ENCODE assay signal across 25 cellular contexts in the genomic region with DNA sequence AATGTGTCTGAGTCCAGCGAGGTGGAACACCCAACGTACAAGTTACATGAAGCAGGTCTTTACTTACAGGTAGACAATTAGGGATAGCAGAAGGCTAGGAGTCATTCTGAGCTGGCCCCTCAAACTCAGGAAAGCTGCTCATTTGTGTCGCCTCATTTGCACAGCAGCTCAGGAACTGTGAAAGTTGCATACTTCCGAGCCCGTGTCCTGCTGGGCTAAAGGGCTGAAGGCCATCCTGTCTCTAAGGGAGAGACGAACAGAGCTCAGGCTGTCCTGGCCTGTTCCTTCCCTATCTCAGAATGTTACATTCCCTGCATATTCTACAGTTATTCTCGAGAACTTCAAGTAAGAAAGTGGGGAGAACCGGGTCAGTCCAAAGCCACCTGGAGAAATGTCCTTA.
"Had no signal": no experiment of that assay in that cellular context is flagged by ENCODE, and none has a peak within 500 bp of the region (broad histone marks: within the 10 kb centered on the region; RNA-seq: fewer than 3 reads in every experiment).

No MANE protein-coding gene starts in this region.

- H3K36me3 ChIP-seq: ascending aorta, breast epithelium, cardiac muscle cell, colonic mucosa, WERI-Rb-1 had no signal

- DNase-seq: activated CD4-positive, alpha-beta memory T cell treated with anti-CD3 and anti-CD28 coated beads for 36 hours; activated CD4-positive, alpha-beta T cell treated with anti-CD3 and anti-CD28 coated beads for 36 hours; activated CD4-positive, alpha-beta T cell treated with anti-CD3 and anti-CD28 coated beads, Interleukin-2, amount 10 ng/mL, durations not matched to agents 24 days and 14 days; activated CD4-positive, CD25-positive, alpha-beta regulatory T cell; activated CD4-positive, CD25-positive, alpha-beta regulatory T cell treated with anti-CD3 and anti-CD28 coated beads, Interleukin-2, amount 50 U/mL, for 72 hours; activated CD8-positive, alpha-beta memory T cell treated with anti-CD3 and anti-CD28 coated beads, Interleukin-2, amount 10 ng/mL, durations not matched to agents 7 days and 5 days; activated CD8-positive, alpha-beta memory T cell treated with anti-CD3 and anti-CD28 coated beads, Interleukin-2, amount 50 U/mL, for 4 hours; activated CD8-positive, alpha-beta T cell treated with anti-CD3 and anti-CD28 coated beads, Interleukin-2, amount 10 ng/mL, durations not matched to agents 7 days and 5 days; activated effector memory CD4-positive, alpha-beta T cell treated with anti-CD3 and anti-CD28 coated beads, Interleukin-2, amount 50 U/mL, for 16 hours; activated naive CD4-positive, alpha-beta T cell treated with anti-CD3 and anti-CD28 coated beads for 36 hours; activated naive CD8-positive, alpha-beta T cell treated with anti-CD3 and anti-CD28 coated beads, Interleukin-2, amount 10 ng/mL, durations not matched to agents 7 days and 5 days; activated T-cell treated with anti-CD3 and anti-CD28 coated beads, Interleukin-2, amount 50 U/mL, for 1 hour; activated T-cell treated with anti-CD3 and anti-CD28 coated beads, Interleukin-2, amount 50 U/mL, for 48 hours; central memory CD4-positive, alpha-beta T cell; cerebellar nuclear complex; colonic mucosa; effector CD8-positive, alpha-beta T cell; foreskin fibroblast; T-helper 2 cell; WERI-Rb-1 had no signal

- FAIRE-seq: frontal cortex, TTC549 had no signal

- H3K27me3 ChIP-seq: ascending aorta, breast epithelium, cardiac muscle cell, colonic mucosa had no signal

- H3K27ac ChIP-seq: ascending aorta, breast epithelium, cardiac muscle cell, colonic mucosa, WERI-Rb-1 had no signal

- H3K4me1 ChIP-seq: ascending aorta, breast epithelium, colonic mucosa had no signal

- H3K9me3 ChIP-seq: ascending aorta, breast epithelium, colonic mucosa had no signal

- H3K4me3 ChIP-seq: ascending aorta, breast epithelium, cardiac muscle cell, colonic mucosa had no signal
